ENCODE assay signal across 15 cellular contexts in genomic region chr11:46977038-46977818, GRCh38. TPM values are rescaled to one million over a fixed set of nuclear protein-coding genes. Genes with fewer than 3 reads are reported as not detected.
DNase-seq lines count a peak whose midpoint lies in the region; ATAC-seq and TF ChIP-seq lines count a peak whose summit lies in the region.
"Had no signal": no experiment of that assay in that cellular context is flagged by ENCODE, and none has a peak within 500 bp of the region (broad histone marks: within the 10 kb centered on the region; RNA-seq: fewer than 3 reads in every experiment).

No MANE protein-coding gene starts in this region.

- H3F3A ChIP-seq in PC-3 (ENCODE audit: low read length, unreplicated experiment) (no peaks in the 10 kb centered on the region), PC-9 (ENCODE audit: insufficient read depth, low read depth) (peaks cover 6% of the 10 kb centered on the region; the same call in 1 of the 2 replicates)

- H3K4me3 ChIP-seq in HAP-1 = peak overlapping the region; percentile 14
- H3K4me3 ChIP-seq in PC-3 (ENCODE audit: low read length) = no peak overlapping the region
- H3K4me3 ChIP-seq in PC-9 = no peak overlapping the region
- H3K4me3 ChIP-seq: heart right ventricle, SJSA1 had no signal

- H4K20me1 ChIP-seq in PC-3 (ENCODE audit: low read length) (no peaks in the 10 kb centered on the region; the same call in 1 of the 2 replicates), PC-9 (ENCODE audit: insufficient read depth) (peaks cover 4% of the 10 kb centered on the region)

- DNase-seq in HAP-1 (ENCODE audit: low spot score in 2 of 2) (peak; percentile 73 to 83), PC-3 (no peak), hypothalamus (lab: John Stamatoyannopoulos, UW) (peak in 42 of 51 donors; percentile 4 to 85 (median 22)), putamen (ENCODE audit: low spot score) (peak; percentile 80), OCI-M2 (lab: John Stamatoyannopoulos, UW; ENCODE audit: unreplicated experiment) (no peak), PC-9 (no peak), NCI-H2196 treated with DMSO at 0.1 percent for 48 hours (lab: John Stamatoyannopoulos, UW; ENCODE audit: unreplicated experiment) (no peak)
- DNase-seq: activated CD4-positive, alpha-beta T cell treated with anti-CD3 and anti-CD28 coated beads for 1 hour; activated gamma-delta T cell treated with Interleukin-2 at 50 U/mL for 16 hours; DMS 273 treated with DMSO at 0.1 percent for 48 hours; NCI-H2081 treated with DMSO at 0.1 percent for 48 hours; stimulated activated CD4-positive, alpha-beta T cell treated with anti-CD3 and anti-CD28 coated beads, Interleukin-4, amount 100 ng/mL, for 4 hours had no signal

- CTCF ChIA-PET in PC-3 (lab: Charles Lee) = no interaction called here
- CTCF ChIA-PET in PC-9 (lab: Charles Lee) = no interaction called here

- H2AFZ ChIP-seq in PC-3 (ENCODE audit: low read length) = no peak overlapping the region
- H2AFZ ChIP-seq in PC-9 = no peak overlapping the region

- H3K9me3 ChIP-seq in HAP-1 = no peaks in the 10 kb centered on the region
- H3K9me3 ChIP-seq in PC-3 (ENCODE audit: low read length) = no peaks in the 10 kb centered on the region
- H3K9me3 ChIP-seq in PC-9 (ENCODE audit: insufficient read depth, low read depth) = no peaks in the 10 kb centered on the region
- H3K9me3 ChIP-seq: heart right ventricle, neutrophil, SJSA1 had no signal

- H3K4me1 ChIP-seq in HAP-1 (peaks cover 48% of the 10 kb centered on the region), PC-3 (ENCODE audit: insufficient read depth, low read length) (peaks cover 19% of the 10 kb centered on the region), PC-9 (replicated peaks; ENCODE audit: insufficient read depth) (peaks cover 14% of the 10 kb centered on the region; the same call in 1 of the 2 replicates)

- in situ Hi-C loops in HAP-1 (cut with MboI; ENCODE audit: low sequenced_read_pairs) = no loop called here

- ATAC-seq in PC-3 = no peak

- H3K4me2 ChIP-seq in PC-3 (ENCODE audit: low read length) (peak overlapping the region; percentile 12; the same call in 1 of the 2 replicates), PC-9 (no peak overlapping the region)

- H3K9me2 ChIP-seq in PC-3 (replicated peaks; ENCODE audit: low read length) (no peaks in the 10 kb centered on the region), PC-9 (ENCODE audit: insufficient read depth) (no peaks in the 10 kb centered on the region; the same call in 1 of the 2 replicates)

- TF ChIP-seq CTCF in PC-3 (conservative IDR thresholded peaks at IDR 0.05; ENCODE audit: low read depth, low read length) (no peak), PC-9 (conservative IDR thresholded peaks at IDR 0.05) (no peak)

- H3K9ac ChIP-seq in PC-3 (ENCODE audit: low read length) = no peak overlapping the region

- H3K27ac ChIP-seq in PC-3 (ENCODE audit: low read length) = peak overlapping the region; percentile 22; the same call in 1 of the 2 replicates
- H3K27ac ChIP-seq in PC-9 = no peak overlapping the region
- H3K27ac ChIP-seq: heart right ventricle, neutrophil, SJSA1 had no signal

- intact Hi-C loops in PC-3 (cut with micrococcal nuclease) = no loop called here
- intact Hi-C loops in PC-9 (cut with micrococcal nuclease; ENCODE audit: unreplicated experiment) = no loop called here

- BruUV-seq in PC-3 (replicated peaks; lab: Mats Ljungman, UMichigan) (no TSS peak), PC-9 (replicated peaks; lab: Mats Ljungman, UMichigan) (no TSS peak)

- H3K79me2 ChIP-seq in PC-3 (ENCODE audit: low read length) (no peaks in the 10 kb centered on the region), PC-9 (ENCODE audit: low read depth) (no peaks in the 10 kb centered on the region)

- POLR2A ChIA-PET in PC-3 (lab: Charles Lee; ENCODE audit: unreplicated experiment) (no interaction called here), PC-9 (lab: Charles Lee; ENCODE audit: unreplicated experiment) (interaction anchor here (0.5 kb wide), 1 partner anchor 61 kb away, joined by 10 read pairs; no protein-coding TSS in a partner anchor)

- no peaks in the 10 kb centered on the region for H3K36me3 ChIP-seq in HAP-1 (replicated peaks)
- no peaks in the 10 kb centered on the region for H3K36me3 ChIP-seq in PC-3 (ENCODE audit: low read depth, low read length)
- H3K36me3 ChIP-seq in PC-9 (ENCODE audit: low read depth) = no peaks in the 10 kb centered on the region; the same call in 1 of the 2 replicates
- H3K36me3 ChIP-seq: heart right ventricle, neutrophil, SJSA1 had no signal

- H3K27me3 ChIP-seq in HAP-1 (ENCODE audit: low read depth) (no peaks in the 10 kb centered on the region), PC-3 (ENCODE audit: low read length) (no peaks in the 10 kb centered on the region), PC-9 (ENCODE audit: insufficient read depth, low read depth) (no peaks in the 10 kb centered on the region)
- H3K27me3 ChIP-seq: heart right ventricle, neutrophil, SJSA1 had no signal

RNA-seq across cellular contexts. Expression of gene CSTPP1, which starts 40.7 kb away (rescaled TPM):
- 15.2 and 21.7 TPM in 2 replicates for total RNA-seq in PC-3 (2014; rRNA removed)
- total RNA-seq in PC-9 (2021) = 87.2 and 88.3 TPM in 2 replicates

RNA-seq across cellular contexts. Expression of gene LRP4, which starts 58.9 kb away (rescaled TPM):
- 0.87 and 3.1 TPM in 2 replicates for total RNA-seq in PC-3 (2014; rRNA removed)
- 9.6 and 15.7 TPM in 2 replicates for total RNA-seq in PC-9 (2021)

Comparison
In these comparisons a context has a peak if more than half of its experiments do, and no peak if none do; other contexts are left out.
1. DNase-seq: peak in HAP-1 (2 of 2), hypothalamus (42 of 51) and putamen (single experiment); none in PC-3 (single experiment), OCI-M2 (single experiment), PC-9 (0 of 2) and NCI-H2196 treated with DMSO at 0.1 percent for 48 hours (single experiment).